In the genomic region with DNA sequence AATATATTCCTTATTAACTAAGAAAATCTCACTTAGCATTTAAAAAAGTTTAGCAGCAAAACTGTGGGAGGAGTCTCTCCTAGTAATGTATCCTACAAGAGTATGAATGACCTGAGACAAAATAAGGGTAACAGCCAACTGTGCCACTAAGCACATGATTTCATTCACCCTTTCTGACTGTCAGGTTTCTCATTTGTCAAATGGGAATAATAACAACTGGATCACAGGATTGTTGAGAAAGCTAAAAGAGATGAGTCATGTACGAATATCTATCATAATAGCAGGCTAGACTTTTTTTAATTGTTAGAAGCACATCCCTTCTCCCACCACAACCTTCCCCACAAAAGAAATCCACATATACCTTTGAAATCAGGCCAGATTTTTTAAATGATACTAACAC, we compare ENCODE assay signal across 14 cellular contexts. TPM values are rescaled to one million over a fixed set of nuclear protein-coding genes. Genes with fewer than 3 reads are reported as not detected.
A peak's percentile ranks its signal among the peaks of the same experiment; 100 is the strongest.
DNase-seq lines count a peak whose midpoint lies in the region; ATAC-seq and TF ChIP-seq lines count a peak whose summit lies in the region.
"Had no signal": no experiment of that assay in that cellular context is flagged by ENCODE, and none has a peak within 500 bp of the region (broad histone marks: within the 10 kb centered on the region; RNA-seq: fewer than 3 reads in every experiment).

No MANE protein-coding gene starts in this region.

- no peak overlapping the region for H3K27ac ChIP-seq in breast epithelium
- H3K27ac ChIP-seq in mammary epithelial cell (ENCODE audit: insufficient read depth, low read depth, low read length), result no peak overlapping the region
- H3K27ac ChIP-seq: neural progenitor cell, thoracic aorta had no signal

- POLR2A ChIA-PET in MCF 10A (lab: Yijun Ruan, JAX), result interaction anchor here (1.2 to 2.2 kb wide), 3 partner anchors 37 to 95 kb away, joined by 3 to 9 read pairs (median 4); partner anchors contain the start of genes FAM76B and MTMR2

- no peak overlapping the region for H3K9ac ChIP-seq in mammary epithelial cell (ENCODE audit: insufficient read depth, low read length)
- H3K9ac ChIP-seq: neural progenitor cell had no signal

- H3K27me3 Mint-ChIP-seq in MCF 10A (ENCODE audit: insufficient read depth, unreplicated experiment), result no peaks in the 10 kb centered on the region
- no peaks in the 10 kb centered on the region for H3K27me3 Mint-ChIP-seq in T-helper 2 cell treated with Interferon-gamma antibody and Interleukin-4, amounts not matched to agents 5 μg/mL and 100 μg/mL, for 36 hours (ENCODE audit: low read depth)

- TF ChIP-seq POLR2A in breast epithelium (IDR thresholded peaks at IDR 0.05), result no peak

- H3K4me1 ChIP-seq in breast epithelium (no peaks in the 10 kb centered on the region), mammary epithelial cell (ENCODE audit: insufficient read depth, low read length) (peaks cover 5% of the 10 kb centered on the region)
- H3K4me1 ChIP-seq: neural progenitor cell had no signal

- in situ Hi-C loops in mammary epithelial cell (cut with MboI; ENCODE audit: low sequenced_read_pairs in 2 of 2), result no loop called here

- intact Hi-C loops in MCF 10A (cut with micrococcal nuclease) (no loop called here), breast epithelium (cut with DNase I; ENCODE audit: low total_unique reads) (no loop called here), mammary epithelial cell (cut with micrococcal nuclease) (loop anchor here (2.0 kb wide), 1 partner anchor 38 kb away; no protein-coding TSS in a partner anchor)

- H3K27me3 ChIP-seq in breast epithelium, result no peaks in the 10 kb centered on the region
- no peaks in the 10 kb centered on the region for H3K27me3 ChIP-seq in mammary epithelial cell (ENCODE audit: insufficient read depth, low read length)
- H3K27me3 ChIP-seq: neural progenitor cell had no signal

- no peak overlapping the region for H3K4me2 ChIP-seq in mammary epithelial cell (ENCODE audit: insufficient read depth, low read depth, low read length)
- H3K4me2 ChIP-seq: neural progenitor cell had no signal

- peaks cover 11% of the 10 kb centered on the region for H3K79me2 ChIP-seq in mammary epithelial cell (ENCODE audit: insufficient read depth, low read length)

- H3K9me3 ChIP-seq in breast epithelium (no peaks in the 10 kb centered on the region), mammary epithelial cell (replicated peaks; ENCODE audit: insufficient read depth, low read length) (no peaks in the 10 kb centered on the region)
- H3K9me3 ChIP-seq: thoracic aorta had no signal

- peak overlapping the region; percentile 67 for H3K27ac Mint-ChIP-seq in MCF 10A (ENCODE audit: low read depth, unreplicated experiment)
- no peak overlapping the region for H3K27ac Mint-ChIP-seq in T-helper 2 cell treated with Interferon-gamma antibody and Interleukin-4, amounts not matched to agents 5 μg/mL and 100 μg/mL, for 36 hours
- H3K27ac Mint-ChIP-seq: neural progenitor cell had no signal

- no peak overlapping the region for H3K4me3 ChIP-seq in breast epithelium
- H3K4me3 ChIP-seq in mammary epithelial cell (replicated peaks in 1 of 3; ENCODE audit: insufficient read depth in 1 of 3, low read depth in 2 of 3, low read length in 3 of 3), result no peak overlapping the region
- H3K4me3 ChIP-seq: neural progenitor cell, thoracic aorta had no signal

- dilution Hi-C loops in mammary epithelial cell (cut with HindIII; ENCODE audit: low sequenced_read_pairs), result no loop called here

- peak; percentile 73 for DNase-seq in MCF 10A (ENCODE audit: unreplicated experiment)
- DNase-seq in breast epithelium (ENCODE audit: low spot score in 2 of 2), result no peak
- peak; percentile 79 for DNase-seq in mammary epithelial cell
- peak; percentile 86 for DNase-seq in iris pigment epithelial cell (ENCODE audit: low read depth)
- DNase-seq in DMS53 treated with DMSO at 0.1 percent for 48 hours (lab: John Stamatoyannopoulos, UW; ENCODE audit: unreplicated experiment), result no peak
- DNase-seq in T-helper 2 cell treated with Interferon-gamma antibody and Interleukin-4, amounts not matched to agents 5 μg/mL and 100 μg/mL, for 36 hours (ENCODE audit: low spot score), result no peak
- DNase-seq in activated CD4-positive, alpha-beta T cell treated with anti-CD3 and anti-CD28 coated beads for 4 hours, result no peak
- DNase-seq: activated CD4-positive, CD25-positive, alpha-beta regulatory T cell treated with anti-CD3 and anti-CD28 coated beads, Interleukin-2, amount 50 U/mL, for 72 hours; DMS 273 treated with DMSO at 0.1 percent for 48 hours; MM.1S; T-helper 1 cell had no signal

- H3K36me3 Mint-ChIP-seq in MCF 10A (ENCODE audit: insufficient read depth, unreplicated experiment), result peaks cover 6% of the 10 kb centered on the region
- H3K36me3 Mint-ChIP-seq in T-helper 2 cell treated with Interferon-gamma antibody and Interleukin-4, amounts not matched to agents 5 μg/mL and 100 μg/mL, for 36 hours (ENCODE audit: low read depth), result peaks cover 3% of the 10 kb centered on the region

- TF ChIP-seq CTCF in MCF 10A (IDR thresholded peaks at IDR 0.05; ENCODE audit: unreplicated experiment) (no peak), breast epithelium (IDR thresholded peaks at IDR 0.05) (no peak), mammary epithelial cell (conservative IDR thresholded peaks at IDR 0.05 in 1 of 2, IDR thresholded peaks at IDR 0.05 in 1 of 2; ENCODE audit: extremely low read depth in 1 of 2, insufficient read depth in 1 of 2, low read depth in 1 of 2, low read length in 2 of 2) (no peak)

- BruUV-seq in MCF 10A (replicated peaks; lab: Mats Ljungman, UMichigan) (no TSS peak), mammary epithelial cell (replicated peaks; lab: Mats Ljungman, UMichigan) (no TSS peak)

- peaks cover 14% of the 10 kb centered on the region for H3K4me1 Mint-ChIP-seq in MCF 10A (ENCODE audit: insufficient read depth, unreplicated experiment)
- H3K4me1 Mint-ChIP-seq in T-helper 2 cell treated with Interferon-gamma antibody and Interleukin-4, amounts not matched to agents 5 μg/mL and 100 μg/mL, for 36 hours (ENCODE audit: low read depth), result no peaks in the 10 kb centered on the region
- H3K4me1 Mint-ChIP-seq: neural progenitor cell had no signal

- no peaks in the 10 kb centered on the region for H3K9me3 Mint-ChIP-seq in MCF 10A (ENCODE audit: unreplicated experiment)
- no peaks in the 10 kb centered on the region for H3K9me3 Mint-ChIP-seq in T-helper 2 cell treated with Interferon-gamma antibody and Interleukin-4, amounts not matched to agents 5 μg/mL and 100 μg/mL, for 36 hours
- H3K9me3 Mint-ChIP-seq: neural progenitor cell had no signal

- H2AFZ ChIP-seq in mammary epithelial cell (ENCODE audit: low read depth, low read length), result no peak overlapping the region
- H2AFZ ChIP-seq: neural progenitor cell had no signal

- no peak for ATAC-seq in HG02588 (IDR thresholded peaks at IDR 0.05; ENCODE audit: unreplicated experiment)

- no peaks in the 10 kb centered on the region for H4K20me1 ChIP-seq in mammary epithelial cell (ENCODE audit: insufficient read depth, low read length)

- H3K4me3 Mint-ChIP-seq in MCF 10A (ENCODE audit: unreplicated experiment), result no peak overlapping the region
- no peak overlapping the region for H3K4me3 Mint-ChIP-seq in T-helper 2 cell treated with Interferon-gamma antibody and Interleukin-4, amounts not matched to agents 5 μg/mL and 100 μg/mL, for 36 hours
- H3K4me3 Mint-ChIP-seq: neural progenitor cell had no signal

- WGBS in mammary epithelial cell (ENCODE audit: low coverage, missing lambda C conversion rate), result 0% methylated on average over 1 of the region's 1 CpG

- CTCF ChIA-PET in MCF 10A (lab: Yijun Ruan, JAX) (interaction anchor here (1.0 to 1.3 kb wide), 3 partner anchors 36 to 458 kb away, joined by 3 to 4 read pairs (median 3); partner anchors contain the start of gene MAML2), mammary epithelial cell (lab: Charles Lee; ENCODE audit: low non-redundant PET) (interaction anchor here (0.6 kb wide), 1 partner anchor 9 kb away, joined by 3 read pairs; no protein-coding TSS in a partner anchor)

- H3K36me3 ChIP-seq in breast epithelium (no peaks in the 10 kb centered on the region), mammary epithelial cell (ENCODE audit: insufficient read depth, low read length) (peaks cover 11% of the 10 kb centered on the region)
- H3K36me3 ChIP-seq: thoracic aorta had no signal

RNA-seq across cellular contexts. Expression of gene MTMR2, which starts 39.5 kb away (rescaled TPM):
- total RNA-seq in MCF 10A (2022) (49.8 and 51.9 TPM in 2 replicates), breast epithelium (10 to 100 TPM; 20.3 to 28.4 (median 20.5) TPM), mammary epithelial cell (10 to 100 TPM; 47.2 to 50.7 TPM)
- polyA plus RNA-seq in mammary epithelial cell, result 23.8 TPM
- polyA minus RNA-seq in mammary epithelial cell, result 35.9 TPM

Comparison
In these comparisons a context has a peak if more than half of its experiments do, and no peak if none do; other contexts are left out.
1. DNase-seq: peak in MCF 10A (single experiment), mammary epithelial cell (single experiment) and iris pigment epithelial cell (single experiment); none in breast epithelium (0 of 2), DMS53 treated with DMSO at 0.1 percent for 48 hours (single experiment), T-helper 2 cell treated with Interferon-gamma antibody and Interleukin-4, amounts not matched to agents 5 μg/mL and 100 μg/mL, for 36 hours (single experiment) and activated CD4-positive, alpha-beta T cell treated with anti-CD3 and anti-CD28 coated beads for 4 hours (0 of 2).